Comparison of ENCODE assay signal across 7 cellular contexts in the genomic region with DNA sequence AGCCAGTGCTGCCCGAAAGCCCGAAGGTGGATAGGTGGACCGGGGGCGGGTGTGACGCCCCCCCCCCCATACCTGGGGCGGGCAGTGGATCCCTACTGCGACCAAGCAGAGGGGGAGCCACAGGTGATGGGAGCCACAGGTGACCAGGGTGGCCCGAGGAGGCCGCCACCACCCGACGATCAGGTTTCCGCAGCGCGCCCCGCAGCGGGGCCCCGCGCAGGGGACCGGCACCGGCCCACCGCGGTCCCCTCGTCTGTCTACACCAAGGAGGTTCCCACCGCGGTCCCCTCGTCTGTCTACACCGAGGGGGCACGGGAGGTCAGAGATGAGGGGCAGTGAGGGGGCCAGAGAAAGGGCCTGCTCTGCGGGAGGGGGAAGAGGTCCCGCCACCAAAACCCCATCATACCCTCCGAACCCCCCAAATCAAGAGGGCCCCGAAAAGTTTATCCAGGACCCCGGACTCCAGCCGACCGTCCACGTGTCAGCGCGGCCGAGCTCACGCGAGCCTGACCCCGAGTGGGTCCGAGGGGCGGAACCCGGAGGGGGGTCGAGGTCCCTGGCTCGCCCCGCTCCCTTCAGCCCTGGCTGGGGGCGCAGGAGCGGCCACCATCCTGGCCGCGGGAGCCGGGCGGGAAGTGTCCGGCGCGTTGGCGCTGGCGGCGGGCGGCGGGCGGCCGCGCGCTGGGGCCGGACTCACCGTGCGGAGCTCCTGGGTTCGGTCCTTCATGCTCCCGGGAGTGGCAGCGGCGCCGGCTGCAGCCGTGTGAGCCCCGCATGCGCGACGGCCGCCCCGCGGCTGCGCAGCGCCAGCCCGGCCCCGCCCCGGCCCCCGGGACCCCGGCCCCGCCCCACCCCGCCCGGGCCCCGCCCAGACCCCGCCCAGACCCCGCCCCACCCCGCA. TPM values are rescaled to one million over a fixed set of nuclear protein-coding genes. Genes with fewer than 3 reads are reported as not detected.
DNase-seq lines count a peak whose midpoint lies in the region; ATAC-seq and TF ChIP-seq lines count a peak whose summit lies in the region.

A gene (minus strand): TSS at position 765 of the 901 bp plus-strand sequence. CDS start 38 bp downstream, at position 727.

- H3K27me3 ChIP-seq in duodenal mucosa (ENCODE audit: control insufficient read depth in 1 of 2, insufficient read depth in 2 of 2, low read length in 2 of 2): peaks cover 0 to 3% of the 10 kb centered on the region in 2 donors
- H3K27me3 ChIP-seq in lung (ENCODE audit: control insufficient read depth, insufficient read depth): no peaks in the 10 kb centered on the region

- H3K9me3 ChIP-seq in duodenal mucosa (ENCODE audit: control insufficient read depth in 1 of 2, low read length in 2 of 2) (no peaks in the 10 kb centered on the region), lung (ENCODE audit: control insufficient read depth in 2 of 2, insufficient read depth in 1 of 2, low read length in 1 of 2) (no peaks in the 10 kb centered on the region)

- peak within 1 kb of the TSS; percentile 70 to 79 for H3K4me3 ChIP-seq in duodenal mucosa (ENCODE audit: low read depth in 1 of 2, low read length in 2 of 2)
- peak within 1 kb of the TSS; percentile 94 for H3K4me3 ChIP-seq in lung

- no peak for TF ChIP-seq CTCF in lung (IDR thresholded peaks at IDR 0.05; ENCODE audit: control extremely low read depth, extremely low read depth)

- 2% methylated on average over 61 to 95 of the region's 96 CpGs for WGBS in lung, 2 donors

- H3K4me1 ChIP-seq in duodenal mucosa (ENCODE audit: control insufficient read depth in 1 of 2, insufficient read depth in 2 of 2, low read length in 2 of 2): peaks cover 22 to 35% of the 10 kb centered on the region in 2 donors
- peaks cover 0 to 21% of the 10 kb centered on the region in 2 donors for H3K4me1 ChIP-seq in lung (ENCODE audit: control insufficient read depth in 2 of 2, insufficient read depth in 2 of 2, low read length in 2 of 2)

- H3K27ac ChIP-seq in duodenal mucosa (ENCODE audit: low read depth, low read length) (no peak within 1 kb of the TSS), lung (ENCODE audit: low read depth in 1 of 2, low read length in 1 of 2) (peak within 1 kb of the TSS in 1 of 2 donors; percentile 34)

- DNase-seq in NCI-H2171 (lab: John Stamatoyannopoulos, UW) (peak; percentile 75), lung (ENCODE audit: low spot score) (no peak)
- peak; percentile 69 to 73 for DNase-seq in activated CD4-positive, alpha-beta T cell treated with anti-CD3 and anti-CD28 coated beads, Interleukin-2, amount 50 U/mL, for 48 hours
- peak; percentile 60 for DNase-seq in stimulated activated CD8-positive, alpha-beta memory T cell treated with anti-CD3 and anti-CD28 coated beads, Interleukin-12 subunit alpha, Interleukin-12 subunit beta, amount 100 ng/mL, for 4 hours (ENCODE audit: low read depth)

- ATAC-seq in GM18502 (IDR thresholded peaks at IDR 0.05; ENCODE audit: poor library complexity, unreplicated experiment): peak; percentile 73
- peak; percentile 76 for ATAC-seq in HG02678 (IDR thresholded peaks at IDR 0.05; ENCODE audit: unreplicated experiment)
- peak; percentile 84 for ATAC-seq in lung (ENCODE audit: insufficient read depth, low FRiP score)

- no peaks in the 10 kb centered on the region for H3K36me3 ChIP-seq in duodenal mucosa (ENCODE audit: control insufficient read depth in 1 of 2, insufficient read depth in 2 of 2, low read length in 2 of 2)
- H3K36me3 ChIP-seq in lung (ENCODE audit: control insufficient read depth in 2 of 2, insufficient read depth in 2 of 2, low read length in 2 of 2): no peaks in the 10 kb centered on the region

- H3K9ac ChIP-seq in duodenal mucosa (ENCODE audit: low read depth in 1 of 2, low read length in 2 of 2): peak within 1 kb of the TSS; percentile 54 to 61

RNA-seq across cellular contexts. Expression of the gene that starts here (rescaled TPM):
- total RNA-seq in lung: 1 to 10 TPM; 7.7 to 8.0 TPM
- 1 to 10 TPM; 4.1 to 7.7 TPM for polyA plus RNA-seq in lung
